ENCODE assay signal across 11 cellular contexts in the genomic region with DNA sequence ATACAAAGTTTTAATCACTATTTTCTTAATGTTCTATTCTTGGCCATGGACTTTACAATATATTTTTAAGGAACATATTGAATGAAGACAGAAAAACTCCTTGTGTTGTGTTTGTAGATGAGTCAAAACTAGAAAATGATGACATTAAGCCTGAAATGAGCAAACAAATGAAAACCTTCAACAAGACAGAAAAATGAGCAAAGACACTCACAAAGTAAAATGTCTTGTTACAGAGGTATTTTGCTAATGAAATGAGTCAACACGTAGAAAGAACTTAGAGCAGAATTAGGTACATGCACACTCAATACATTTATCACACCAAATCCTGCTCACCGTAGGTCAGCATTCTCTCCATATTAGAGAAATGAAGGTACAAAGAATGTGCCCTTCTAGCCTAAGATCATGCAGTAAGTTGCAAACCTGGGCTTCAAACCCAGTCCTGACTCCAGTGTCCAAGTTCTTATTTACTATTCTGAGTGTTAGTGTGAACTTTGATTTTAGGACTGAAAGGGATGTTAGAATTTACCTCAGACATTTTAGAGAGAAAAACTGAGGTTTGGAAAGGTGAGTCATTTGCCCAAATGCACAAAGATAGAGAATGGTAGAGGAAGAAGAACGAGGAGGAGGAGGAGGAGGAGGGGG.
DNase-seq lines count a peak whose midpoint lies in the region; ATAC-seq, FAIRE-seq and TF ChIP-seq lines count a peak whose summit lies in the region.
"Had no signal": no experiment of that assay in that cellular context is flagged by ENCODE, and none has a peak within 500 bp of the region (broad histone marks: within the 10 kb centered on the region; RNA-seq: fewer than 3 reads in every experiment).

No MANE protein-coding gene starts in this region.

- no peak overlapping the region for H3K4me2 ChIP-seq in keratinocyte (ENCODE audit: control insufficient read depth, extremely low read depth, insufficient read depth, low read depth, low read length)

- H3K9ac ChIP-seq in keratinocyte (ENCODE audit: control insufficient read depth, extremely low read depth, insufficient read depth, low read length), result no peak overlapping the region

- DNase-seq in keratinocyte (ENCODE audit: low read depth, low spot score) (no peak), lower lobe of right lung (no peak), substantia nigra (lab: John Stamatoyannopoulos, UW) (no peak), prostate gland (ENCODE audit: low spot score) (no peak)
- DNase-seq: amygdala, NCI-H1417 had no signal

- whole genome bisulfite sequencing in prostate gland, result 82% methylated on average over 3 of the region's 3 CpGs

- H3K27ac ChIP-seq in keratinocyte (ENCODE audit: control insufficient read depth, insufficient read depth, low read length) (no peak overlapping the region), lower lobe of right lung (no peak overlapping the region), substantia nigra (ENCODE audit: low read depth, low read length, poor library complexity, severe bottlenecking) (no peak overlapping the region), prostate gland (no peak overlapping the region)
- H3K27ac ChIP-seq: HL-60, suprapubic skin had no signal

- H3K36me3 ChIP-seq in keratinocyte (ENCODE audit: control insufficient read depth in 2 of 2, extremely low read depth in 1 of 2, insufficient read depth in 2 of 2, low read length in 2 of 2), result no peaks in the 10 kb centered on the region
- H3K36me3 ChIP-seq in lower lobe of right lung, result no peaks in the 10 kb centered on the region
- no peaks in the 10 kb centered on the region for H3K36me3 ChIP-seq in prostate gland
- H3K36me3 ChIP-seq: suprapubic skin had no signal

- intact Hi-C loops in lower lobe of right lung (cut with DNase I) (no loop called here), prostate gland (cut with DNase I) (no loop called here)

- H3K4me3 ChIP-seq in keratinocyte (ENCODE audit: control insufficient read depth in 2 of 3, extremely low read depth in 1 of 3, insufficient read depth in 2 of 3, low read depth in 1 of 3, low read length in 3 of 3), result no peak overlapping the region
- H3K4me3 ChIP-seq in lower lobe of right lung, result no peak overlapping the region
- no peak overlapping the region for H3K4me3 ChIP-seq in prostate gland
- H3K4me3 ChIP-seq: suprapubic skin had no signal

- FAIRE-seq in keratinocyte (lab: Jason Lieb, UNC), result peak; percentile 26

- no peak for TF ChIP-seq POLR2A in prostate gland (IDR thresholded peaks at IDR 0.05)

- TF ChIP-seq CTCF in keratinocyte (optimal IDR thresholded peaks at IDR 0.05 in 1 of 3, IDR thresholded peaks at IDR 0.05 in 1 of 3, conservative IDR thresholded peaks at IDR 0.05 in 1 of 3; ENCODE audit: extremely low read depth in 1 of 3, insufficient read depth in 2 of 3, low read length in 3 of 3) (no peak), lower lobe of right lung (IDR thresholded peaks at IDR 0.05) (no peak), prostate gland (IDR thresholded peaks at IDR 0.05) (no peak)

- H3K27me3 ChIP-seq in keratinocyte (ENCODE audit: control insufficient read depth, extremely low read depth, insufficient read depth, low read length) (no peaks in the 10 kb centered on the region), lower lobe of right lung (ENCODE audit: low read depth) (no peaks in the 10 kb centered on the region), prostate gland (replicated peaks; ENCODE audit: insufficient read depth) (no peaks in the 10 kb centered on the region)
- H3K27me3 ChIP-seq: suprapubic skin had no signal

- ATAC-seq in GM18511 (IDR thresholded peaks at IDR 0.05; ENCODE audit: unreplicated experiment) (peak; percentile 17), GM21528 (IDR thresholded peaks at IDR 0.05; ENCODE audit: low FRiP score, unreplicated experiment) (peak; percentile 18), HG03442 (IDR thresholded peaks at IDR 0.05; ENCODE audit: unreplicated experiment) (peak; percentile 23), lower lobe of right lung (no peak)

- no peaks in the 10 kb centered on the region for H4K20me1 ChIP-seq in keratinocyte (ENCODE audit: control insufficient read depth, extremely low read depth, insufficient read depth, low read length)

- H3K9me3 ChIP-seq in keratinocyte (ENCODE audit: control insufficient read depth, low read depth, low read length) (no peaks in the 10 kb centered on the region), lower lobe of right lung (no peaks in the 10 kb centered on the region), prostate gland (no peaks in the 10 kb centered on the region)
- H3K9me3 ChIP-seq: suprapubic skin had no signal

- H3K9me1 ChIP-seq in keratinocyte (ENCODE audit: control insufficient read depth, extremely low read depth, insufficient read depth, low read length), result no peaks in the 10 kb centered on the region

- H2AFZ ChIP-seq in keratinocyte (ENCODE audit: control insufficient read depth, low read length), result no peak overlapping the region

- no peaks in the 10 kb centered on the region for H3K4me1 ChIP-seq in keratinocyte (ENCODE audit: control insufficient read depth, extremely low read depth, insufficient read depth, low read length)
- H3K4me1 ChIP-seq in lower lobe of right lung, result peaks cover 25% of the 10 kb centered on the region
- H3K4me1 ChIP-seq in prostate gland (replicated peaks), result no peaks in the 10 kb centered on the region

- H3K79me2 ChIP-seq in keratinocyte (ENCODE audit: control insufficient read depth, insufficient read depth, low read length), result no peaks in the 10 kb centered on the region

- dilution Hi-C loops in keratinocyte (cut with MboI; ENCODE audit: extremely low pct_ligation_motif_present, low sequenced_read_pairs), result no loop called here

Comparison
In these comparisons a context has a peak if more than half of its experiments do, and no peak if none do; other contexts are left out.
1. ATAC-seq: peak in GM18511 (single experiment), GM21528 (single experiment) and HG03442 (single experiment); none in lower lobe of right lung (0 of 2).